Comparison of ENCODE assay signal across 14 cellular contexts in genomic region chr3:69353492-69353891, GRCh38. TPM values are rescaled to one million over a fixed set of nuclear protein-coding genes. Genes with fewer than 3 reads are reported as not detected.
DNase-seq lines count a peak whose midpoint lies in the region; ATAC-seq, FAIRE-seq and TF ChIP-seq lines count a peak whose summit lies in the region.
"Had no signal": no experiment of that assay in that cellular context is flagged by ENCODE, and none has a peak within 500 bp of the region (broad histone marks: within the 10 kb centered on the region; RNA-seq: fewer than 3 reads in every experiment).

No MANE protein-coding gene starts in this region.

- H3K9ac ChIP-seq in liver (ENCODE audit: low read depth in 1 of 2, low read length in 2 of 2), result no peak overlapping the region
- no peak overlapping the region for H3K9ac ChIP-seq in HepG2 (ENCODE audit: insufficient read depth, low read depth, low read length)

- peak overlapping the region; percentile 68 to 76 for H3K27ac ChIP-seq in liver (ENCODE audit: low read depth in 1 of 2, low read length in 2 of 2)
- no peak overlapping the region for H3K27ac ChIP-seq in HepG2 (ENCODE audit: extremely low read length, insufficient read depth, low read length)
- H3K27ac ChIP-seq: gastrocnemius medialis had no signal

- H3K4me1 ChIP-seq in liver (ENCODE audit: control insufficient read depth in 4 of 4, insufficient read depth in 4 of 4, low read length in 3 of 4), result no peaks in the 10 kb centered on the region
- no peaks in the 10 kb centered on the region for H3K4me1 ChIP-seq in HepG2 (ENCODE audit: insufficient read depth, low read length)
- peaks cover 44% of the 10 kb centered on the region for H3K4me1 ChIP-seq in mononuclear cell (ENCODE audit: insufficient read depth, low read length)

- POLR2A ChIA-PET in HepG2 (lab: Yijun Ruan, JAX), result no interaction called here

- no peak overlapping the region for H3K4me2 ChIP-seq in HepG2 (ENCODE audit: low read depth, low read length)

- no peak for TF ChIP-seq CTCF in liver (IDR thresholded peaks at IDR 0.05; ENCODE audit: low read depth, low read length, missing input control)
- TF ChIP-seq CTCF in HepG2 (CRISPR knock-in tag; IDR thresholded peaks at IDR 0.05), result no peak
- TF ChIP-seq CTCF in cardiac fibroblast (IDR thresholded peaks at IDR 0.05; ENCODE audit: low read depth, low read length), result no peak
- no peak for TF ChIP-seq CTCF in osteocyte (IDR thresholded peaks at IDR 0.05)

- H3K9me3 ChIP-seq in liver (ENCODE audit: control insufficient read depth in 4 of 4, low read length in 3 of 4), result no peaks in the 10 kb centered on the region
- H3K9me3 ChIP-seq in HepG2 (ENCODE audit: low read length), result no peaks in the 10 kb centered on the region
- no peaks in the 10 kb centered on the region for H3K9me3 ChIP-seq in mononuclear cell (ENCODE audit: low read depth, low read length)
- H3K9me3 ChIP-seq: gastrocnemius medialis had no signal

- intact Hi-C loops in HepG2 (cut with micrococcal nuclease; ENCODE audit: unreplicated experiment), result no loop called here

- H3K4me3 ChIP-seq in liver (ENCODE audit: low read depth in 1 of 3, low read length in 3 of 3) (peak overlapping the region in 1 of 3 donors; percentile 20), HepG2 (replicated peaks in 1 of 3; ENCODE audit: insufficient read depth in 1 of 3, low read depth in 2 of 3, low read length in 3 of 3) (no peak overlapping the region), cardiac fibroblast (replicated peaks in 1 of 2; ENCODE audit: low read depth in 2 of 2, low read length in 2 of 2) (no peak overlapping the region), mononuclear cell (ENCODE audit: low read length) (peak overlapping the region; percentile 33)

- H4K20me1 ChIP-seq in HepG2 (ENCODE audit: insufficient read depth, low read length), result no peaks in the 10 kb centered on the region

- TF ChIP-seq EP300 in HepG2 (IDR thresholded peaks at IDR 0.05; ENCODE audit: low read depth in 2 of 2, low read length in 2 of 2), result no peak
- no peak for TF ChIP-seq EP300 in HepG2 (CRISPR knock-in tag; IDR thresholded peaks at IDR 0.05; ENCODE audit: borderline replicate concordance)

- H3K4me3 Mint-ChIP-seq in osteocyte (ENCODE audit: unreplicated experiment), result no peak overlapping the region

- H3K36me3 Mint-ChIP-seq in osteocyte (ENCODE audit: unreplicated experiment), result no peaks in the 10 kb centered on the region

- peak; percentile 4 to 16 for TF ChIP-seq RAD21 in liver (IDR thresholded peaks at IDR 0.05)
- no peak for TF ChIP-seq RAD21 in HepG2 (CRISPR knock-in tag; IDR thresholded peaks at IDR 0.05)

- no TSS peak for BruUV-seq in HepG2 (replicated peaks; lab: Mats Ljungman, UMichigan)

- H3K9me3 Mint-ChIP-seq in osteocyte (ENCODE audit: unreplicated experiment), result no peaks in the 10 kb centered on the region

- H3K4me1 Mint-ChIP-seq in osteocyte (ENCODE audit: unreplicated experiment), result peaks cover 17% of the 10 kb centered on the region

- CTCF ChIA-PET in HepG2 (lab: Yijun Ruan, JAX; ENCODE audit: low intra/inter-chr PET ratio, low total read pairs), result no interaction called here

- H3K27me3 ChIP-seq in liver (ENCODE audit: control insufficient read depth in 4 of 4, insufficient read depth in 4 of 4, low read length in 3 of 4), result no peaks in the 10 kb centered on the region
- H3K27me3 ChIP-seq in HepG2 (ENCODE audit: control insufficient read depth in 1 of 2, insufficient read depth in 2 of 2, low read length in 2 of 2), result peaks cover 0 to 4% of the 10 kb centered on the region in 2 experiments; a peak in 1 of 5 replicates
- H3K27me3 ChIP-seq in mononuclear cell (ENCODE audit: insufficient read depth, low read length), result no peaks in the 10 kb centered on the region
- H3K27me3 ChIP-seq: gastrocnemius medialis had no signal

- no peaks in the 10 kb centered on the region for H3K79me2 ChIP-seq in HepG2 (ENCODE audit: insufficient read depth, low read length)

- H3K27ac Mint-ChIP-seq in osteocyte (ENCODE audit: unreplicated experiment), result no peak overlapping the region

- H3K27me3 Mint-ChIP-seq in osteocyte (ENCODE audit: unreplicated experiment), result no peaks in the 10 kb centered on the region

- H3K36me3 ChIP-seq in liver (ENCODE audit: control insufficient read depth in 4 of 4, insufficient read depth in 3 of 4, low read depth in 1 of 4, low read length in 3 of 4), result no peaks in the 10 kb centered on the region
- H3K36me3 ChIP-seq in HepG2 (replicated peaks in 1 of 2; ENCODE audit: control insufficient read depth in 1 of 2, insufficient read depth in 2 of 2, low read length in 2 of 2), result no peaks in the 10 kb centered on the region
- H3K36me3 ChIP-seq: gastrocnemius medialis had no signal

- DNase-seq in HepG2 (ENCODE audit: low spot score) (no peak), cardiac fibroblast (ENCODE audit: low read depth in 2 of 2) (peak; percentile 62 to 63), NCI-H2196 (lab: John Stamatoyannopoulos, UW; ENCODE audit: unreplicated experiment) (no peak), COR-L47 (lab: John Stamatoyannopoulos, UW) (no peak), NK-92 (lab: John Stamatoyannopoulos, UW; ENCODE audit: unreplicated experiment) (no peak), osteocyte (ENCODE audit: extremely low spot score, unreplicated experiment) (no peak)
- DNase-seq: gastrocnemius medialis, NCI-H524 treated with DMSO at 0.1 percent for 48 hours, occipital lobe had no signal

- ATAC-seq in HepG2, result no peak
- ATAC-seq: gastrocnemius medialis, HCT116 had no signal

- no peak for FAIRE-seq in HepG2 (lab: Jason Lieb, UNC)
- FAIRE-seq: GM18507, HTR-8/SVneo had no signal

- 67% methylated on average over 16 of the region's 16 CpGs for WGBS in liver
- WGBS in HepG2 (ENCODE audit: low lambda C conversion rate), result 53% methylated on average over 16 of the region's 16 CpGs

- H2AFZ ChIP-seq in HepG2 (ENCODE audit: low read length), result no peak overlapping the region

- no peak for TF ChIP-seq POLR2A in HepG2 (IDR thresholded peaks at IDR 0.05; ENCODE audit: insufficient read depth in 1 of 2, low read depth in 2 of 2, low read length in 2 of 2)

- in situ Hi-C loops in HepG2 (cut with HindIII; ENCODE audit: extremely low pct_ligation_motif_present, low pct_unique_long_range_greater_than_20kb), result no loop called here

TF ChIP-seq in HepG2, 621 proteins besides CTCF, POLR2A, EP300 and RAD21:
- TF ChIP-seq HNF4A (CRISPR knock-in tag; IDR thresholded peaks at IDR 0.05) (no peak), XBP1 (CRISPR knock-in tag; IDR thresholded peaks at IDR 0.05) (no peak), ZNF83 (CRISPR knock-in tag; IDR thresholded peaks at IDR 0.05; ENCODE audit: borderline replicate concordance) (no peak), EEA1 (CRISPR knock-in tag; IDR thresholded peaks at IDR 0.05; ENCODE audit: borderline replicate concordance) (no peak), ZNF792 (CRISPR knock-in tag; IDR thresholded peaks at IDR 0.05) (no peak), ZNF343 (CRISPR knock-in tag; IDR thresholded peaks at IDR 0.05) (no peak), NR2F2 (IDR thresholded peaks at IDR 0.05; ENCODE audit: borderline replicate concordance, low read depth) (no peak), NCOA5 (CRISPR knock-in tag; IDR thresholded peaks at IDR 0.05) (no peak), ZNF800 (CRISPR knock-in tag; IDR thresholded peaks at IDR 0.05) (no peak), ZFP62 (CRISPR knock-in tag; IDR thresholded peaks at IDR 0.05) (no peak), NFIC (IDR thresholded peaks at IDR 0.05; ENCODE audit: low read length) (no peak), ZNF772 (CRISPR knock-in tag; IDR thresholded peaks at IDR 0.05) (no peak)

RNA-seq across cellular contexts. Expression of gene FRMD4B, which starts 32.4 kb away (rescaled TPM):
- total RNA-seq in liver (10 to 100 TPM; 22.5 to 22.6 TPM), HepG2 (2016; rRNA removed; fragmentation: Illumina TruSeq; extraction: Trizol) (3.3 and 4.4 TPM in 2 replicates), mononuclear cell (26.3 TPM), osteocyte (0.52 and 1.3 TPM in 2 replicates)
- polyA plus RNA-seq in liver (1 to 10 TPM; 7.3 to 7.6 TPM), HepG2 (2011; rRNA removed) (2.4 and 3.0 TPM in 2 replicates)
- 0.09 and 0.40 TPM in 2 replicates for total RNA-seq in HepG2 (2016; cell fraction: cytosol; rRNA removed; fragmentation: Illumina TruSeq; extraction: Trizol; ENCODE audit: low read depth)
- total RNA-seq in HepG2 (2016; cell fraction: insoluble cytoplasmic fraction; rRNA removed; fragmentation: Illumina TruSeq; extraction: Trizol), result 2.1 and 3.5 TPM in 2 replicates
- 0.93 and 1.0 TPM in 2 replicates for total RNA-seq in HepG2 (2016; cell fraction: membrane; rRNA removed; fragmentation: Illumina TruSeq; extraction: Trizol)
- total RNA-seq in HepG2 (2016; cell fraction: nucleus; rRNA removed; fragmentation: Illumina TruSeq; extraction: Trizol), result 3.7 and 5.7 TPM in 2 replicates
- 2.7 and 2.9 TPM in 2 replicates for polyA plus RNA-seq in HepG2 (2011; cell fraction: cytosol; rRNA removed)
- 3.7 and 4.1 TPM in 2 replicates for polyA plus RNA-seq in HepG2 (2011; cell fraction: nucleus; rRNA removed)
- 1.4 and 1.6 TPM in 2 replicates for polyA plus RNA-seq in HepG2 (2012)
- polyA plus RNA-seq in HepG2 (2016; cell fraction: cytosol; fragmentation: Illumina TruSeq; extraction: Trizol; ENCODE audit: low read depth), result 0.03 and 0.06 TPM in 2 replicates
- polyA plus RNA-seq in HepG2 (2016; cell fraction: insoluble cytoplasmic fraction; fragmentation: Illumina TruSeq; extraction: Trizol; ENCODE audit: low read depth), result 1.5 and 2.2 TPM in 2 replicates
- polyA plus RNA-seq in HepG2 (2016; cell fraction: membrane; fragmentation: Illumina TruSeq; extraction: Trizol; ENCODE audit: low read depth), result 0.22 and 0.40 TPM in 2 replicates
- 1.4 and 2.1 TPM in 2 replicates for polyA plus RNA-seq in HepG2 (2016; cell fraction: nucleus; fragmentation: Illumina TruSeq; extraction: Trizol; ENCODE audit: insufficient read depth, low read depth)
- polyA minus RNA-seq in HepG2 (2011; rRNA and poly(A)+ RNA removed; ENCODE audit: low replicate concordance), result 4.1 and 6.9 TPM in 2 replicates
- polyA minus RNA-seq in HepG2 (2011; cell fraction: cytosol; rRNA and poly(A)+ RNA removed), result 1.5 and 1.6 TPM in 2 replicates
- polyA minus RNA-seq in HepG2 (2011; cell fraction: nucleus; rRNA and poly(A)+ RNA removed), result 21.3 and 23.2 TPM in 2 replicates

Comparison
In these comparisons a context has a peak if more than half of its experiments do, and no peak if none do; other contexts are left out.
1. DNase-seq: peak in cardiac fibroblast (2 of 2); none in HepG2 (single experiment), NCI-H2196 (single experiment), COR-L47 (single experiment), NK-92 (single experiment) and osteocyte (single experiment).